Comparison of ENCODE assay signal across 2 cellular contexts in the genomic region with DNA sequence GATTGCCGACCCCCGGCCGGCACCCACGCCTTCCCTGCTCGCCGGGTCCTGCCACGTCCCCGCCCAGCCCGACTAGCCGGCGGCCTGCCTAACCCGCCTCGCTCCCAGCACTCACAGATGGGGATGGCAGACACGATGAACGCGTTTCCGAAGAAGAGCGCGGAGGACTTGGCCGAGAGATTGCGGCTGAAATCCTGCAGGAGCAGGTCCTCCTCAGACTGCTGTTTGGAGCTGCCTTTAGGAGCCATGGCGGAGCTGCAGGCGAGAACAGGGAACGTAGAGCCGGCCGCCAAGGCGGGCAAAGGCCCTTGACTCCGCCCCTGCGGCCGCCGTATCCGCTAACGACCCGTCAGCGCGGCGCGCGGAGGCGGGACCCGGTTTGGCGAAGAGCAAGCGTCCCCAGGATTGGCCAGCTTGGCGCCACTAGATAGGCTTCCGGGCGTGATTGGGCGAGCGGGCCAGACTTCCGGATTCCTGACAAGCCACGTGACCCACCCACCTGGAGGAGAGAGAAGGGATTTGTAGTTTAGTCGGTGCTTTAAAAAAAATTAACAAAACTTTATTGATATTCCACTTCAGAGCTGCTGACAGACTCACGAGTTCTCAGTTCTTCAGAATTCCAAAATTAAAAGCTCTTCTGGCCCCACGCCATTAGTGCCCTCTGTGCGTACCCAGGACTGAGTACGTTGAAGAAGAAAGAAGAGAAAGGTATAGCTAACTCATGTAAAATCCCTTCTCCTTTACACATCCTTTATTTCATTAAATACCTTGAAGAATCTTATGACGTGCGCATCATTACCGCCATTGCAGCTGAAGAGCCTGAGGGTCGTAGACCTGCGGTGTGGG.
A peak's percentile ranks its signal among the peaks of the same experiment; 100 is the strongest.
TF ChIP-seq lines count a peak whose summit lies in the region.

A gene (minus strand): TSS at position 276 of the 846 bp plus-strand sequence. CDS start 28 bp downstream, at position 248.

TF ChIP-seq in HCT116, 20 proteins besides CTCF, POLR2A, EP300 and RAD21 (continued from another document):
- TF ChIP-seq SIN3A (IDR thresholded peaks at IDR 0.05; ENCODE audit: low read depth) (peak; percentile 81; the same call in 1 of the 2 replicates), EGR1 (IDR thresholded peaks at IDR 0.05; ENCODE audit: low read depth) (peak; percentile 98), ZFX (IDR thresholded peaks at IDR 0.05) (peak; percentile 49; the same call in 1 of the 2 replicates), TCF7L2 (IDR thresholded peaks at IDR 0.05; ENCODE audit: borderline replicate concordance, extremely low read depth, insufficient read depth, insufficient read length) (peak; percentile 53), ELF1 (IDR thresholded peaks at IDR 0.05; ENCODE audit: borderline replicate concordance, low read depth) (peak; percentile 100), FOSL1 (IDR thresholded peaks at IDR 0.05; ENCODE audit: low read depth) (no peak), SP1 (IDR thresholded peaks at IDR 0.05; ENCODE audit: low read depth) (peak; percentile 98), EZH2phosphoT487 (IDR thresholded peaks at IDR 0.05; ENCODE audit: borderline replicate concordance) (no peak), CEBPB (IDR thresholded peaks at IDR 0.05; ENCODE audit: low read depth) (no peak)
TF ChIP-seq in HCT116: peak in this region for 10.

TF ChIP-seq in neural cell, 6 proteins besides CTCF, POLR2A, EP300 and RAD21 (continued from another document):
- TF ChIP-seq, protein P1, sequence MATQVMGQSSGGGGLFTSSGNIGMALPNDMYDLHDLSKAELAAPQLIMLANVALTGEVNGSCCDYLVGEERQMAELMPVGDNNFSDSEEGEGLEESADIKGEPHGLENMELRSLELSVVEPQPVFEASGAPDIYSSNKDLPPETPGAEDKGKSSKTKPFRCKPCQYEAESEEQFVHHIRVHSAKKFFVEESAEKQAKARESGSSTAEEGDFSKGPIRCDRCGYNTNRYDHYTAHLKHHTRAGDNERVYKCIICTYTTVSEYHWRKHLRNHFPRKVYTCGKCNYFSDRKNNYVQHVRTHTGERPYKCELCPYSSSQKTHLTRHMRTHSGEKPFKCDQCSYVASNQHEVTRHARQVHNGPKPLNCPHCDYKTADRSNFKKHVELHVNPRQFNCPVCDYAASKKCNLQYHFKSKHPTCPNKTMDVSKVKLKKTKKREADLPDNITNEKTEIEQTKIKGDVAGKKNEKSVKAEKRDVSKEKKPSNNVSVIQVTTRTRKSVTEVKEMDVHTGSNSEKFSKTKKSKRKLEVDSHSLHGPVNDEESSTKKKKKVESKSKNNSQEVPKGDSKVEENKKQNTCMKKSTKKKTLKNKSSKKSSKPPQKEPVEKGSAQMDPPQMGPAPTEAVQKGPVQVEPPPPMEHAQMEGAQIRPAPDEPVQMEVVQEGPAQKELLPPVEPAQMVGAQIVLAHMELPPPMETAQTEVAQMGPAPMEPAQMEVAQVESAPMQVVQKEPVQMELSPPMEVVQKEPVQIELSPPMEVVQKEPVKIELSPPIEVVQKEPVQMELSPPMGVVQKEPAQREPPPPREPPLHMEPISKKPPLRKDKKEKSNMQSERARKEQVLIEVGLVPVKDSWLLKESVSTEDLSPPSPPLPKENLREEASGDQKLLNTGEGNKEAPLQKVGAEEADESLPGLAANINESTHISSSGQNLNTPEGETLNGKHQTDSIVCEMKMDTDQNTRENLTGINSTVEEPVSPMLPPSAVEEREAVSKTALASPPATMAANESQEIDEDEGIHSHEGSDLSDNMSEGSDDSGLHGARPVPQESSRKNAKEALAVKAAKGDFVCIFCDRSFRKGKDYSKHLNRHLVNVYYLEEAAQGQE (IDR thresholded peaks at IDR 0.05; ENCODE audit: borderline replicate concordance), result peak; percentile 53
TF ChIP-seq in neural cell: peak in this region for 5.
